27 cellular contexts compared by ENCODE assay signal in genomic region chr11:62395885-62396778, GRCh38. TPM values are rescaled to one million over a fixed set of nuclear protein-coding genes. Genes with fewer than 3 reads are reported as not detected.
A peak's percentile ranks its signal among the peaks of the same experiment; 100 is the strongest.
DNase-seq lines count a peak whose midpoint lies in the region; ATAC-seq and TF ChIP-seq lines count a peak whose summit lies in the region.
"Had no signal": no experiment of that assay in that cellular context is flagged by ENCODE, and none has a peak within 500 bp of the region (broad histone marks: within the 10 kb centered on the region; RNA-seq: fewer than 3 reads in every experiment).

No MANE protein-coding gene starts in this region.

- H3K27me3 ChIP-seq in CD4-positive, alpha-beta memory T cell (ENCODE audit: insufficient read depth, low read length), result no peaks in the 10 kb centered on the region
- H3K27me3 ChIP-seq: pancreas, upper lobe of left lung had no signal

- peak; percentile 86 for DNase-seq in OCI-M1 (lab: John Stamatoyannopoulos, UW)
- DNase-seq in cerebellar cortex (ENCODE audit: low spot score), result peak; percentile 56
- no peak for DNase-seq in type B pancreatic cell (ENCODE audit: extremely low spot score, unreplicated experiment)
- DNase-seq in WTC11 (ENCODE audit: low spot score), result no peak
- DNase-seq in CD4-positive, alpha-beta memory T cell, result no peak
- DNase-seq: activated CD4-positive, alpha-beta T cell treated with anti-CD3 and anti-CD28 coated beads, Interleukin-2, amount 50 U/mL, for 4 hours; activated effector memory CD4-positive, alpha-beta T cell treated with anti-CD3 and anti-CD28 coated beads, Interleukin-2, amount 50 U/mL, for 16 hours; activated naive CD8-positive, alpha-beta T cell treated with anti-CD3 and anti-CD28 coated beads, Interleukin-2, amount 50 U/mL, for 24 hours; COR-L47; naive thymus-derived CD4-positive, alpha-beta T cell; NCI-H187 treated with DMSO at 0.1 percent for 48 hours; NCI-H2227 treated with DMSO at 0.1 percent for 48 hours; NCI-H774; stimulated activated CD4-positive, alpha-beta T cell treated with anti-CD3 and anti-CD28 coated beads, Interleukin-1b, Interleukin-23, amount 100 ng/mL, for 48 hours; stimulated activated naive B cell treated with anti-CD40 and anti-IgM and Interleukin-4, amounts not matched to agents 10 μg/mL and 1 μg/mL and 100 μg/mL, for 72 hours; T-helper 17 cell; WERI-Rb-1 had no signal

- H3K4me1 Mint-ChIP-seq in nephron (peaks cover 56% of the 10 kb centered on the region), type B pancreatic cell (ENCODE audit: unreplicated experiment) (peaks cover 43% of the 10 kb centered on the region), WTC11 (peaks cover 22% of the 10 kb centered on the region)
- peaks cover 10 to 13% (median 11%) of the 10 kb centered on the region in 4 donors for H3K4me1 Mint-ChIP-seq in CD4-positive, alpha-beta memory T cell

- TF ChIP-seq CTCF in nephron (IDR thresholded peaks at IDR 0.05; ENCODE audit: unreplicated experiment in 3 of 3), result no peak
- no peak for TF ChIP-seq CTCF in type B pancreatic cell (conservative IDR thresholded peaks at IDR 0.05)
- no peak for TF ChIP-seq CTCF in WTC11 (IDR thresholded peaks at IDR 0.05)

- no peak overlapping the region for H3K4me3 ChIP-seq in CD4-positive, alpha-beta memory T cell (ENCODE audit: low read length in 2 of 2)

- ATAC-seq in WTC11, result no peak
- no peak for ATAC-seq in GM18873 (IDR thresholded peaks at IDR 0.05; ENCODE audit: low FRiP score, unreplicated experiment)
- no peak for ATAC-seq in HG03280 (IDR thresholded peaks at IDR 0.05; ENCODE audit: unreplicated experiment)
- ATAC-seq: activated naive CD8-positive, alpha-beta T cell treated with anti-CD3 and anti-CD28 coated beads, Interleukin-2, amount 50 U/mL, for 24 hours; naive thymus-derived CD4-positive, alpha-beta T cell; T-helper 17 cell had no signal

- H3K4me3 Mint-ChIP-seq in nephron, result peak overlapping the region in 2 of 3 experiments; percentile 63 to 65
- H3K4me3 Mint-ChIP-seq in type B pancreatic cell, result peak overlapping the region; percentile 9
- H3K4me3 Mint-ChIP-seq in WTC11, result no peak overlapping the region
- H3K4me3 Mint-ChIP-seq in CD4-positive, alpha-beta memory T cell, result no peak overlapping the region
- H3K4me3 Mint-ChIP-seq: activated naive CD8-positive, alpha-beta T cell treated with anti-CD3 and anti-CD28 coated beads, Interleukin-2, amount 50 U/mL, for 24 hours; naive thymus-derived CD4-positive, alpha-beta T cell; stimulated activated naive B cell treated with anti-CD40 and anti-IgM and Interleukin-4, amounts not matched to agents 10 μg/mL and 1 μg/mL and 100 μg/mL, for 72 hours; T-helper 17 cell had no signal

- H3K36me3 ChIP-seq in CD4-positive, alpha-beta memory T cell (ENCODE audit: insufficient read depth, low read length), result no peaks in the 10 kb centered on the region
- H3K36me3 ChIP-seq: pancreas had no signal

- H3K27me3 Mint-ChIP-seq in nephron (ENCODE audit: low read depth) (no peaks in the 10 kb centered on the region), type B pancreatic cell (no peaks in the 10 kb centered on the region), WTC11 (ENCODE audit: low read depth) (no peaks in the 10 kb centered on the region)
- H3K27me3 Mint-ChIP-seq in CD4-positive, alpha-beta memory T cell, result no peaks in the 10 kb centered on the region
- H3K27me3 Mint-ChIP-seq: activated naive CD8-positive, alpha-beta T cell treated with anti-CD3 and anti-CD28 coated beads, Interleukin-2, amount 50 U/mL, for 24 hours; naive thymus-derived CD4-positive, alpha-beta T cell; T-helper 17 cell had no signal

- no peaks in the 10 kb centered on the region for H3K9me3 Mint-ChIP-seq in nephron
- no peaks in the 10 kb centered on the region for H3K9me3 Mint-ChIP-seq in type B pancreatic cell
- H3K9me3 Mint-ChIP-seq in WTC11, result no peaks in the 10 kb centered on the region
- no peaks in the 10 kb centered on the region for H3K9me3 Mint-ChIP-seq in CD4-positive, alpha-beta memory T cell
- H3K9me3 Mint-ChIP-seq: activated naive CD8-positive, alpha-beta T cell treated with anti-CD3 and anti-CD28 coated beads, Interleukin-2, amount 50 U/mL, for 24 hours; naive thymus-derived CD4-positive, alpha-beta T cell; stimulated activated naive B cell treated with anti-CD40 and anti-IgM and Interleukin-4, amounts not matched to agents 10 μg/mL and 1 μg/mL and 100 μg/mL, for 72 hours had no signal

- H3K9me3 ChIP-seq in CD4-positive, alpha-beta memory T cell (ENCODE audit: control insufficient read depth in 1 of 2, low read length in 2 of 2), result no peaks in the 10 kb centered on the region
- H3K9me3 ChIP-seq: pancreas, upper lobe of left lung had no signal

- H3K27ac ChIP-seq in CD4-positive, alpha-beta memory T cell (ENCODE audit: low read depth, low read length), result no peak overlapping the region
- H3K27ac ChIP-seq: KMS-11, WERI-Rb-1 had no signal

- peak overlapping the region; percentile 35 to 99 (median 99) for H3K27ac Mint-ChIP-seq in nephron
- H3K27ac Mint-ChIP-seq in type B pancreatic cell, result peak overlapping the region; percentile 94
- no peak overlapping the region for H3K27ac Mint-ChIP-seq in WTC11
- H3K27ac Mint-ChIP-seq in CD4-positive, alpha-beta memory T cell, result no peak overlapping the region
- H3K27ac Mint-ChIP-seq: activated naive CD8-positive, alpha-beta T cell treated with anti-CD3 and anti-CD28 coated beads, Interleukin-2, amount 50 U/mL, for 24 hours; stimulated activated naive B cell treated with anti-CD40 and anti-IgM and Interleukin-4, amounts not matched to agents 10 μg/mL and 1 μg/mL and 100 μg/mL, for 72 hours; T-helper 17 cell had no signal

- intact Hi-C loops in CD4-positive, alpha-beta memory T cell (cut with micrococcal nuclease), result loop anchor here (1.0 to 10.0 kb wide), 2 partner anchors 298 to 489 kb away; partner anchors contain the start of gene SLC3A2

- no peaks in the 10 kb centered on the region for H3K36me3 Mint-ChIP-seq in nephron (ENCODE audit: low read depth)
- H3K36me3 Mint-ChIP-seq in type B pancreatic cell, result no peaks in the 10 kb centered on the region
- no peaks in the 10 kb centered on the region for H3K36me3 Mint-ChIP-seq in WTC11
- no peaks in the 10 kb centered on the region for H3K36me3 Mint-ChIP-seq in CD4-positive, alpha-beta memory T cell
- H3K36me3 Mint-ChIP-seq: naive thymus-derived CD4-positive, alpha-beta T cell; stimulated activated naive B cell treated with anti-CD40 and anti-IgM and Interleukin-4, amounts not matched to agents 10 μg/mL and 1 μg/mL and 100 μg/mL, for 72 hours had no signal

- peaks cover 35% of the 10 kb centered on the region for H3K4me1 ChIP-seq in CD4-positive, alpha-beta memory T cell (ENCODE audit: insufficient read depth, low read length)
- H3K4me1 ChIP-seq: pancreas had no signal

- CTCF ChIA-PET in WTC11 (lab: Charles Lee), result interaction anchor here (0.8 to 5.9 kb wide), 24 partner anchors 10 to 298 kb away, joined by 3 to 279 read pairs (median 12); partner anchors contain the start of genes AHNAK, ASRGL1, EEF1G and SCGB1A1
- CTCF ChIA-PET in CD4-positive, alpha-beta memory T cell (lab: Charles Lee; ENCODE audit: partially characterized antibody), result interaction anchor here (0.6 to 7.8 kb wide), 22 partner anchors 6 to 298 kb away, joined by 3 to 91 read pairs (median 6); partner anchors contain the start of genes EEF1G and TUT1

- POLR2A ChIA-PET in WTC11 (lab: Charles Lee), result interaction anchor here (0.5 to 1.8 kb wide), 5 partner anchors 150 to 416 kb away, joined by 6 to 9 read pairs (median 6); partner anchors contain the start of genes AHNAK and TUT1
- POLR2A ChIA-PET in CD4-positive, alpha-beta memory T cell (lab: Charles Lee; ENCODE audit: partially characterized antibody), result interaction anchor here (1.2 to 1.5 kb wide), 4 partner anchors 29 to 269 kb away, joined by 3 to 5 read pairs (median 3); partner anchors contain the start of genes C11orf98, CSKMT and TUT1

TF ChIP-seq in WTC11, 78 proteins besides CTCF, POLR2A, EP300 and RAD21 (continues in another document):
- no peak for TF ChIP-seq CREM (CRISPR knock-in tag; IDR thresholded peaks at IDR 0.05)
- TF ChIP-seq, protein P1, sequence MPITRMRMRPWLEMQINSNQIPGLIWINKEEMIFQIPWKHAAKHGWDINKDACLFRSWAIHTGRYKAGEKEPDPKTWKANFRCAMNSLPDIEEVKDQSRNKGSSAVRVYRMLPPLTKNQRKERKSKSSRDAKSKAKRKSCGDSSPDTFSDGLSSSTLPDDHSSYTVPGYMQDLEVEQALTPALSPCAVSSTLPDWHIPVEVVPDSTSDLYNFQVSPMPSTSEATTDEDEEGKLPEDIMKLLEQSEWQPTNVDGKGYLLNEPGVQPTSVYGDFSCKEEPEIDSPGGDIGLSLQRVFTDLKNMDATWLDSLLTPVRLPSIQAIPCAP (CRISPR knock-in tag; IDR thresholded peaks at IDR 0.05), result no peak
- no peak for TF ChIP-seq NFE2L1 (CRISPR knock-in tag; IDR thresholded peaks at IDR 0.05)
- no peak for TF ChIP-seq ZNF219 (CRISPR knock-in tag; IDR thresholded peaks at IDR 0.05; ENCODE audit: borderline replicate concordance)
- TF ChIP-seq, protein P2, sequence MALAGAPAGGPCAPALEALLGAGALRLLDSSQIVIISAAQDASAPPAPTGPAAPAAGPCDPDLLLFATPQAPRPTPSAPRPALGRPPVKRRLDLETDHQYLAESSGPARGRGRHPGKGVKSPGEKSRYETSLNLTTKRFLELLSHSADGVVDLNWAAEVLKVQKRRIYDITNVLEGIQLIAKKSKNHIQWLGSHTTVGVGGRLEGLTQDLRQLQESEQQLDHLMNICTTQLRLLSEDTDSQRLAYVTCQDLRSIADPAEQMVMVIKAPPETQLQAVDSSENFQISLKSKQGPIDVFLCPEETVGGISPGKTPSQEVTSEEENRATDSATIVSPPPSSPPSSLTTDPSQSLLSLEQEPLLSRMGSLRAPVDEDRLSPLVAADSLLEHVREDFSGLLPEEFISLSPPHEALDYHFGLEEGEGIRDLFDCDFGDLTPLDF (CRISPR knock-in tag; IDR thresholded peaks at IDR 0.05), result no peak

RNA-seq across cellular contexts. Expression of gene SCGB1A1, which starts 22.7 kb away (rescaled TPM):
- total RNA-seq in type B pancreatic cell (ENCODE audit: low replicate concordance) (not detected in 2 replicates), WTC11 (2021) (1.1 to 1.6 TPM (median 1.2 TPM) in 3 replicates)
- not detected for total RNA-seq in CD4-positive, alpha-beta memory T cell
- polyA plus RNA-seq in CD4-positive, alpha-beta memory T cell, result not detected
- total RNA-seq: bronchial epithelial cell; dermis microvascular lymphatic vessel endothelial cell; frontal cortex; kidney; naive thymus-derived CD4-positive, alpha-beta T cell; T-helper 17 cell had no signal
- polyA plus RNA-seq: naive thymus-derived CD4-positive, alpha-beta T cell had no signal

RNA-seq across cellular contexts. Expression of gene ASRGL1, which starts 58.9 kb away (rescaled TPM):
- total RNA-seq in type B pancreatic cell (ENCODE audit: low replicate concordance) (10.0 and 48.0 TPM in 2 replicates), WTC11 (2021) (36.3 to 51.6 TPM (median 41.5 TPM) in 3 replicates)
- total RNA-seq in CD4-positive, alpha-beta memory T cell, result 1 to 10 TPM; 1.2 to 2.1 TPM
- polyA plus RNA-seq in CD4-positive, alpha-beta memory T cell, result 1 to 10 TPM; 1.4 to 1.9 TPM

Comparison
In these comparisons a context has a peak if more than half of its experiments do, and no peak if none do; other contexts are left out.
1. DNase-seq: peak in OCI-M1 (single experiment) and cerebellar cortex (single experiment); none in type B pancreatic cell (single experiment), WTC11 (single experiment) and CD4-positive, alpha-beta memory T cell (0 of 5).
2. H3K27ac Mint-ChIP-seq: peak in nephron (3 of 3) and type B pancreatic cell (single experiment); none in WTC11 (single experiment) and CD4-positive, alpha-beta memory T cell (0 of 7).
3. H3K4me3 Mint-ChIP-seq: peak in nephron (2 of 3) and type B pancreatic cell (single experiment); none in WTC11 (single experiment) and CD4-positive, alpha-beta memory T cell (0 of 8).